In the genomic region with DNA sequence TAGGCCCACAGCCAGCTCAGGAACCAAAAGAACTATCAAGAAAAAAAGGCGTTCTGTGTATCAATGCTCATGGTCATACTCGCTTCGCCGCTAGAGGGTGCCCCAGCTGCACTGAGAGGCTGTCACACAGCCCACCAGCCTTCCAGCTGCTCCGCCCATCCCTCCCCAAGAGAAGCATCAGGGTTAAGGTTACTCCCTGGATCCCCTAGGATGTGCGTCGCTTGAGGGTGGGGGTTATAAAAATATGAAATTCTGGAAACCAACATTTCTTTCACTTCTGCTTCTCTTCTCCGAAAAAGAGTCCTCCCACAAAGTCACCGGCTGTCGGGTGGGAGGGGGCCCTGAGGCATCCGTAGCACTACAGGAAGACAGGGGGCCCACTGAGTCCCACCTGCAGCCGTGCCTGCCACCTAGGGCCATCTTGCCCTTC, we compare ENCODE assay signal across 8 cellular contexts. TPM values are rescaled to one million over a fixed set of nuclear protein-coding genes. Genes with fewer than 3 reads are reported as not detected.
DNase-seq lines count a peak whose midpoint lies in the region; ATAC-seq and TF ChIP-seq lines count a peak whose summit lies in the region.

No MANE protein-coding gene starts in this region.

- H3K9ac ChIP-seq in subcutaneous abdominal adipose tissue (ENCODE audit: low read length in 5 of 5): peak overlapping the region in 1 of 5 donors; percentile 56

- H3K4me1 ChIP-seq in subcutaneous abdominal adipose tissue (ENCODE audit: control insufficient read depth in 5 of 5, insufficient read depth in 5 of 5, low read length in 5 of 5): peaks cover 6 to 54% (median 42%) of the 10 kb centered on the region in 5 donors

- H3K9me3 ChIP-seq in subcutaneous abdominal adipose tissue (ENCODE audit: control insufficient read depth in 5 of 5, low read length in 5 of 5): no peaks in the 10 kb centered on the region

- peak overlapping the region; percentile 91 for H3K4me3 Mint-ChIP-seq in activated naive CD4-positive, alpha-beta T cell treated with anti-CD3 and anti-CD28 coated beads, Interleukin-2, amount 50 U/mL, for 24 hours

- H3K4me1 Mint-ChIP-seq in activated naive CD4-positive, alpha-beta T cell treated with anti-CD3 and anti-CD28 coated beads, Interleukin-2, amount 50 U/mL, for 24 hours: peaks cover 55% of the 10 kb centered on the region

- H3K36me3 ChIP-seq in subcutaneous abdominal adipose tissue (ENCODE audit: control insufficient read depth in 5 of 5, insufficient read depth in 5 of 5, low read length in 5 of 5): peaks cover 0 to 34% (median 17%) of the 10 kb centered on the region in 5 donors

- H3K27ac ChIP-seq in subcutaneous abdominal adipose tissue (ENCODE audit: low read depth, low read length): peak overlapping the region; percentile 50

- H3K27me3 Mint-ChIP-seq in activated naive CD4-positive, alpha-beta T cell treated with anti-CD3 and anti-CD28 coated beads, Interleukin-2, amount 50 U/mL, for 24 hours: no peaks in the 10 kb centered on the region

- DNase-seq in NB4 (ENCODE audit: low read depth) (peak; percentile 84), glomerular endothelial cell (ENCODE audit: extremely low read depth, low read depth, low spot score) (peak; percentile 48), occipital lobe (lab: John Stamatoyannopoulos, UW) (peak; percentile 55)

- ATAC-seq in SK-N-SH treated with all-trans-retinoic acid at 6 μM for 48 hours: peak; percentile 83
- no peak for ATAC-seq in HG02678 (IDR thresholded peaks at IDR 0.05; ENCODE audit: unreplicated experiment)

- no peaks in the 10 kb centered on the region for H3K9me3 Mint-ChIP-seq in activated naive CD4-positive, alpha-beta T cell treated with anti-CD3 and anti-CD28 coated beads, Interleukin-2, amount 50 U/mL, for 24 hours

- peaks cover 6% of the 10 kb centered on the region for H3K36me3 Mint-ChIP-seq in activated naive CD4-positive, alpha-beta T cell treated with anti-CD3 and anti-CD28 coated beads, Interleukin-2, amount 50 U/mL, for 24 hours

- peak; percentile 93 for TF ChIP-seq CTCF in GM12874 (IDR thresholded peaks at IDR 0.05; ENCODE audit: insufficient read depth, low read depth, low read length)
- TF ChIP-seq CTCF in NB4 (IDR thresholded peaks at IDR 0.05; ENCODE audit: low read depth, low read length): peak; percentile 85

- H3K4me3 ChIP-seq in NB4 (ENCODE audit: low read depth, low read length) (no peak overlapping the region), subcutaneous abdominal adipose tissue (ENCODE audit: low read depth in 1 of 5, low read length in 5 of 5) (peak overlapping the region in 4 of 5 donors; percentile 26 to 90 (median 76))

- peak overlapping the region; percentile 84 for H3K27ac Mint-ChIP-seq in activated naive CD4-positive, alpha-beta T cell treated with anti-CD3 and anti-CD28 coated beads, Interleukin-2, amount 50 U/mL, for 24 hours

- TF ChIP-seq POLR2A in NB4 (IDR thresholded peaks at IDR 0.05; ENCODE audit: extremely low read depth, insufficient read length): no peak

- H3K27me3 ChIP-seq in subcutaneous abdominal adipose tissue (ENCODE audit: control insufficient read depth in 5 of 5, insufficient read depth in 4 of 5, low read length in 5 of 5): no peaks in the 10 kb centered on the region

TF ChIP-seq in SK-N-SH treated with all-trans-retinoic acid at 6 μM for 48 hours, 23 proteins besides CTCF, POLR2A, EP300 and RAD21:
- TF ChIP-seq ZC3H10 (CRISPR knock-in tag; IDR thresholded peaks at IDR 0.05) (no peak), CSDC2 (CRISPR knock-in tag; IDR thresholded peaks at IDR 0.05) (no peak), ISL1 (CRISPR knock-in tag; IDR thresholded peaks at IDR 0.05) (no peak), PPARA (CRISPR knock-in tag; IDR thresholded peaks at IDR 0.05; ENCODE audit: borderline replicate concordance) (no peak), ZNF70 (CRISPR knock-in tag; IDR thresholded peaks at IDR 0.05) (no peak), ZFP3 (CRISPR knock-in tag; IDR thresholded peaks at IDR 0.05) (no peak), GLIS3 (CRISPR knock-in tag; IDR thresholded peaks at IDR 0.05) (no peak), SNAI2 (CRISPR knock-in tag; IDR thresholded peaks at IDR 0.05) (no peak), ARNTL (CRISPR knock-in tag; IDR thresholded peaks at IDR 0.05; ENCODE audit: borderline replicate concordance, low read depth) (no peak), ESRRG (CRISPR knock-in tag; IDR thresholded peaks at IDR 0.05) (no peak), RARB (CRISPR knock-in tag; IDR thresholded peaks at IDR 0.05) (no peak)
- TF ChIP-seq, protein P1, sequence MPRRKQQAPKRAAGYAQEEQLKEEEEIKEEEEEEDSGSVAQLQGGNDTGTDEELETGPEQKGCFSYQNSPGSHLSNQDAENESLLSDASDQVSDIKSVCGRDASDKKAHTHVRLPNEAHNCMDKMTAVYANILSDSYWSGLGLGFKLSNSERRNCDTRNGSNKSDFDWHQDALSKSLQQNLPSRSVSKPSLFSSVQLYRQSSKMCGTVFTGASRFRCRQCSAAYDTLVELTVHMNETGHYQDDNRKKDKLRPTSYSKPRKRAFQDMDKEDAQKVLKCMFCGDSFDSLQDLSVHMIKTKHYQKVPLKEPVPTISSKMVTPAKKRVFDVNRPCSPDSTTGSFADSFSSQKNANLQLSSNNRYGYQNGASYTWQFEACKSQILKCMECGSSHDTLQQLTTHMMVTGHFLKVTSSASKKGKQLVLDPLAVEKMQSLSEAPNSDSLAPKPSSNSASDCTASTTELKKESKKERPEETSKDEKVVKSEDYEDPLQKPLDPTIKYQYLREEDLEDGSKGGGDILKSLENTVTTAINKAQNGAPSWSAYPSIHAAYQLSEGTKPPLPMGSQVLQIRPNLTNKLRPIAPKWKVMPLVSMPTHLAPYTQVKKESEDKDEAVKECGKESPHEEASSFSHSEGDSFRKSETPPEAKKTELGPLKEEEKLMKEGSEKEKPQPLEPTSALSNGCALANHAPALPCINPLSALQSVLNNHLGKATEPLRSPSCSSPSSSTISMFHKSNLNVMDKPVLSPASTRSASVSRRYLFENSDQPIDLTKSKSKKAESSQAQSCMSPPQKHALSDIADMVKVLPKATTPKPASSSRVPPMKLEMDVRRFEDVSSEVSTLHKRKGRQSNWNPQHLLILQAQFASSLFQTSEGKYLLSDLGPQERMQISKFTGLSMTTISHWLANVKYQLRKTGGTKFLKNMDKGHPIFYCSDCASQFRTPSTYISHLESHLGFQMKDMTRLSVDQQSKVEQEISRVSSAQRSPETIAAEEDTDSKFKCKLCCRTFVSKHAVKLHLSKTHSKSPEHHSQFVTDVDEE (CRISPR knock-in tag; IDR thresholded peaks at IDR 0.05): no peak
- TF ChIP-seq, protein P2, sequence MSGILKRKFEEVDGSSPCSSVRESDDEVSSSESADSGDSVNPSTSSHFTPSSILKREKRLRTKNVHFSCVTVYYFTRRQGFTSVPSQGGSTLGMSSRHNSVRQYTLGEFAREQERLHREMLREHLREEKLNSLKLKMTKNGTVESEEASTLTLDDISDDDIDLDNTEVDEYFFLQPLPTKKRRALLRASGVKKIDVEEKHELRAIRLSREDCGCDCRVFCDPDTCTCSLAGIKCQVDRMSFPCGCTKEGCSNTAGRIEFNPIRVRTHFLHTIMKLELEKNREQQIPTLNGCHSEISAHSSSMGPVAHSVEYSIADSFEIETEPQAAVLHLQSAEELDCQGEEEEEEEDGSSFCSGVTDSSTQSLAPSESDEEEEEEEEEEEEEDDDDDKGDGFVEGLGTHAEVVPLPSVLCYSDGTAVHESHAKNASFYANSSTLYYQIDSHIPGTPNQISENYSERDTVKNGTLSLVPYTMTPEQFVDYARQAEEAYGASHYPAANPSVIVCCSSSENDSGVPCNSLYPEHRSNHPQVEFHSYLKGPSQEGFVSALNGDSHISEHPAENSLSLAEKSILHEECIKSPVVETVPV (CRISPR knock-in tag; IDR thresholded peaks at IDR 0.05): no peak
- TF ChIP-seq, protein P3, sequence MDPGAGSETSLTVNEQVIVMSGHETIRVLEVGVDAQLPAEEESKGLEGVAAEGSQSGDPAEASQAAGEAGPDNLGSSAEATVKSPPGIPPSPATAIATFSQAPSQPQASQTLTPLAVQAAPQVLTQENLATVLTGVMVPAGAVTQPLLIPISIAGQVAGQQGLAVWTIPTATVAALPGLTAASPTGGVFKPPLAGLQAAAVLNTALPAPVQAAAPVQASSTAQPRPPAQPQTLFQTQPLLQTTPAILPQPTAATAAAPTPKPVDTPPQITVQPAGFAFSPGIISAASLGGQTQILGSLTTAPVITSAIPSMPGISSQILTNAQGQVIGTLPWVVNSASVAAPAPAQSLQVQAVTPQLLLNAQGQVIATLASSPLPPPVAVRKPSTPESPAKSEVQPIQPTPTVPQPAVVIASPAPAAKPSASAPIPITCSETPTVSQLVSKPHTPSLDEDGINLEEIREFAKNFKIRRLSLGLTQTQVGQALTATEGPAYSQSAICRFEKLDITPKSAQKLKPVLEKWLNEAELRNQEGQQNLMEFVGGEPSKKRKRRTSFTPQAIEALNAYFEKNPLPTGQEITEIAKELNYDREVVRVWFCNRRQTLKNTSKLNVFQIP (CRISPR knock-in tag; IDR thresholded peaks at IDR 0.05; ENCODE audit: borderline replicate concordance, low read depth): no peak

RNA-seq across cellular contexts. Expression of a gene that starts 1.7 kb away (rescaled TPM):
- total RNA-seq in glomerular endothelial cell: 49.6 and 50.9 TPM in 2 replicates
- 33.8 TPM for total RNA-seq in occipital lobe

RNA-seq across cellular contexts. Expression of a gene that starts 26.5 kb away (rescaled TPM):
- total RNA-seq in glomerular endothelial cell: 1.1 and 3.7 TPM in 2 replicates
- total RNA-seq in occipital lobe: 11.5 TPM
